ENCODE assay signal across 10 cellular contexts in genomic region chr16:89200124-89200849, GRCh38. TPM values are rescaled to one million over a fixed set of nuclear protein-coding genes. Genes with fewer than 3 reads are reported as not detected.
DNase-seq lines count a peak whose midpoint lies in the region; ATAC-seq, FAIRE-seq and TF ChIP-seq lines count a peak whose summit lies in the region.
"Had no signal": no experiment of that assay in that cellular context is flagged by ENCODE, and none has a peak within 500 bp of the region (broad histone marks: within the 10 kb centered on the region; RNA-seq: fewer than 3 reads in every experiment).

Gene SLC22A31 (minus strand): TSS chr16:89200537. CDS start chr16:89200501, 36 bp downstream.

- no peak for FAIRE-seq in small intestine (lab: Jason Lieb, UNC)

- POLR2A ChIA-PET in WTC11 (lab: Charles Lee) = interaction anchor here (1.4 to 1.6 kb wide), 2 partner anchors 17 to 27 kb away, joined by 3 to 4 read pairs; partner anchors contain the start of gene ZNF778

- H3K9me3 Mint-ChIP-seq in WTC11 = no peaks in the 10 kb centered on the region

- peak in 2 of 4 donors; percentile 13 to 27 for TF ChIP-seq POLR2A in upper lobe of left lung (IDR thresholded peaks at IDR 0.05)

- DNase-seq in Right ventricle myocardium inferior (ENCODE audit: missing footprints) = peak; percentile 41
- DNase-seq in cardiac septum (ENCODE audit: low spot score) = no peak
- peak; percentile 42 for DNase-seq in WTC11 (ENCODE audit: low spot score)
- peak; percentile 21 for DNase-seq in iris pigment epithelial cell (ENCODE audit: low read depth)
- peak; percentile 74 to 84 for DNase-seq in upper lobe of left lung
- no peak for DNase-seq in DMS153 (lab: John Stamatoyannopoulos, UW)
- DNase-seq in small intestine = no peak
- no peak for DNase-seq in head of caudate nucleus
- DNase-seq: NCI-H1694 had no signal

- H3K36me3 ChIP-seq in upper lobe of left lung (no peaks in the 10 kb centered on the region), small intestine (ENCODE audit: control insufficient read depth in 2 of 2, insufficient read depth in 2 of 2, low read length in 2 of 2) (no peaks in the 10 kb centered on the region)

- H3K9me3 ChIP-seq in upper lobe of left lung = no peaks in the 10 kb centered on the region
- no peaks in the 10 kb centered on the region for H3K9me3 ChIP-seq in small intestine (ENCODE audit: control insufficient read depth, low read depth)

- H3K27ac ChIP-seq in upper lobe of left lung (peak within 1 kb of the TSS; percentile 59 to 77 (median 73)), small intestine (ENCODE audit: low read depth in 1 of 2, low read length in 1 of 2) (no peak within 1 kb of the TSS)

- peak within 1 kb of the TSS; percentile 68 for H3K4me3 Mint-ChIP-seq in WTC11

- no peaks in the 10 kb centered on the region for H3K4me1 Mint-ChIP-seq in WTC11

- H3K27me3 Mint-ChIP-seq in WTC11 (ENCODE audit: low read depth) = peaks cover 45% of the 10 kb centered on the region

- no peaks in the 10 kb centered on the region for H3K36me3 Mint-ChIP-seq in WTC11

- CTCF ChIA-PET in WTC11 (lab: Charles Lee) = interaction anchor here (0.8 to 3.1 kb wide), 3 partner anchors 33 to 463 kb away, joined by 3 to 17 read pairs (median 4); no protein-coding TSS in a partner anchor

- H3K27me3 ChIP-seq in upper lobe of left lung = peaks cover 0 to 35% (median 11%) of the 10 kb centered on the region in 4 donors
- peaks cover 11 to 26% of the 10 kb centered on the region in 2 donors for H3K27me3 ChIP-seq in small intestine (ENCODE audit: control insufficient read depth in 2 of 2, insufficient read depth in 2 of 2, low read length in 2 of 2)

- TF ChIP-seq EP300 in upper lobe of left lung (IDR thresholded peaks at IDR 0.05) = peak in 1 of 4 donors; percentile 64

- H3K4me1 ChIP-seq in upper lobe of left lung (peaks cover 18 to 34% (median 25%) of the 10 kb centered on the region in 4 donors), small intestine (ENCODE audit: control insufficient read depth in 2 of 2, insufficient read depth in 1 of 2, low read depth in 1 of 2, low read length in 1 of 2) (peaks cover 4 to 7% of the 10 kb centered on the region in 2 donors)

- H3K4me3 ChIP-seq in upper lobe of left lung (peak within 1 kb of the TSS in 3 of 4 donors; percentile 57 to 63 (median 61)), small intestine (ENCODE audit: low read depth in 1 of 2, low read length in 2 of 2) (peak within 1 kb of the TSS in 1 of 2 donors; percentile 36)

- no peak within 1 kb of the TSS for H3K27ac Mint-ChIP-seq in WTC11

- ATAC-seq in Right ventricle myocardium inferior (no peak), WTC11 (peak; percentile 5), upper lobe of left lung (ENCODE audit: low FRiP score in 2 of 2) (peak; percentile 28 to 82)

- intact Hi-C loops in Right ventricle myocardium inferior (cut with DNase I) (no loop called here), cardiac septum (cut with DNase I) (no loop called here), head of caudate nucleus (cut with DNase I) (no loop called here)

- WGBS in upper lobe of left lung, 2 donors = 12 to 15% methylated on average over 19 to 28 of the region's 28 CpGs
- WGBS in small intestine, 3 donors = 1 to 17% (median 16%) methylated on average over 25 to 28 of the region's 28 CpGs

- no peak for TF ChIP-seq CTCF in WTC11 (IDR thresholded peaks at IDR 0.05)
- TF ChIP-seq CTCF in upper lobe of left lung (IDR thresholded peaks at IDR 0.05) = no peak

TF ChIP-seq in WTC11, 78 proteins besides CTCF, POLR2A, EP300 and RAD21:
- TF ChIP-seq ZBTB43 (CRISPR knock-in tag; IDR thresholded peaks at IDR 0.05) = no peak
- TF ChIP-seq ZBTB21 (CRISPR knock-in tag; IDR thresholded peaks at IDR 0.05; ENCODE audit: borderline replicate concordance) = no peak
- no peak for TF ChIP-seq FOXJ3 (CRISPR knock-in tag; IDR thresholded peaks at IDR 0.05; ENCODE audit: borderline replicate concordance)
- TF ChIP-seq TP53 (CRISPR knock-in tag; IDR thresholded peaks at IDR 0.05) = no peak
- TF ChIP-seq NR3C1 (CRISPR knock-in tag; conservative IDR thresholded peaks at IDR 0.05; ENCODE audit: low read depth) = no peak
- TF ChIP-seq GABPB1 (CRISPR knock-in tag; IDR thresholded peaks at IDR 0.05) = peak; percentile 35; the same call in 1 of the 2 replicates
- peak; percentile 40; the same call in 1 of the 2 replicates for TF ChIP-seq PRDM15 (CRISPR knock-in tag; IDR thresholded peaks at IDR 0.05)

RNA-seq across cellular contexts. Expression of gene SLC22A31, which starts in this region (rescaled TPM):
- total RNA-seq in Right ventricle myocardium inferior (not detected), cardiac septum (not detected), WTC11 (2021) (9.8 to 12.1 TPM (median 10.7 TPM) in 3 replicates), upper lobe of left lung (100 to 1,000 TPM in 4 of 6 donors, 10 to 100 TPM in 2; 71.0 to 320 (median 174) TPM)
- 1 to 10 TPM in 2 of 3 donors, under 1 TPM in 1; 0.67 to 2.4 (median 1.2) TPM for polyA plus RNA-seq in small intestine
- total RNA-seq: glomerular endothelial cell had no signal

Comparison
In these comparisons a context has a peak if more than half of its experiments do, and no peak if none do; other contexts are left out.
1. Peak in DNase-seq in Right ventricle myocardium inferior; RNA of the gene not detected or under 1 TPM.
2. DNase-seq: peak in WTC11 (single experiment), iris pigment epithelial cell (single experiment) and upper lobe of left lung (2 of 2); none in cardiac septum (single experiment), DMS153 (single experiment), small intestine (single experiment) and head of caudate nucleus (0 of 42).
3. H3K27ac ChIP-seq: peak in upper lobe of left lung (4 of 4); none in small intestine (0 of 2).